Comparison of ENCODE assay signal across 12 cellular contexts in the genomic region with DNA sequence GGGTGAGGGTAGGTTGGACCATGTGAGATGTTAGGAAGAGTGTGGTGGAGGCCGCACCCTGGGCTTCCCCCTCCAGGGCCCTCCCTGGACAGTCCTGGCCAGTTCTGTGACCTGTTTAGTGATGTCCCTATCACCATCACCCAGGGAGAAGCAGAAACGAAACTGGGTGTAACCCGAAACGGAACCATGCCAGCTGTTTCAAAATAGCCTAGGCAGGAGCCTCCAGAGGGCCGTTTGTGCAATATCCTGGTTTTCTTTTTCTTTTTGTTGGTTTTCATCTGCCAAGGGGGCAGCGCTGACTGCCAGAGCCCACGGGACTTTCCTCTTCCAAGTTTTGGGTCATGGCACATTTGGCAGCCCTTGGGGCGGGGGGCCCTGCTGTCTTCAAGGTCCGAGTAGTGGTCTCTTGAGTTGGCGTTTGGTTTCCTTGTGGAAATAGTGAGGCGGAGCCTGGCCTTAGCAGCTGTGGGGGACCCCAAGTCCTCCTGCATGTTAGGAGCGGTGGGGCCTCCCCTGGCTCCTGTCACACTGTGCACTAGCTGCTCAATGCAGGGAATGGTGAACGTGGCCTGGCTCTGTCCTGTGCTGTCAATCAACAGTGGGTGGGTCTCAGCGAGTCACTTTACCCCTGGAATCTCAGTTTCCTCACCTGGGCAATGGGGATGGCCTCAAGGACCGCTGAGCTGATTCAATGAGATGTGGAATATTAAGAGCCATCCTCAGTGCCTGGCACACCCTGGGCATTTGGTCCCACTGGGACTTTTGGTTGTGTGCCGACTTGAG.
A peak's percentile ranks its signal among the peaks of the same experiment; 100 is the strongest.
DNase-seq lines count a peak whose midpoint lies in the region; ATAC-seq and TF ChIP-seq lines count a peak whose summit lies in the region.
"Had no signal": no experiment of that assay in that cellular context is flagged by ENCODE, and none has a peak within 500 bp of the region (broad histone marks: within the 10 kb centered on the region; RNA-seq: fewer than 3 reads in every experiment).

No MANE protein-coding gene starts in this region.

- no peaks in the 10 kb centered on the region for H3K4me1 ChIP-seq in rectal smooth muscle tissue (ENCODE audit: control insufficient read depth, insufficient read depth, low read length)

- H3K27me3 Mint-ChIP-seq in CD14-positive monocyte (ENCODE audit: low read depth in 3 of 3) (no peaks in the 10 kb centered on the region), T-helper 17 cell (peaks cover 3% of the 10 kb centered on the region)
- H3K27me3 Mint-ChIP-seq: stimulated activated naive CD8-positive, alpha-beta T cell treated with anti-CD3 and anti-CD28 coated beads, Interleukin-15, Interleukin-2, amounts not matched to agents 100 ng/mL and 50 ng/mL, for 24 hours had no signal

- DNase-seq in CD14-positive monocyte (ENCODE audit: low spot score) (peak; percentile 94), T-helper 17 cell (no peak), head of caudate nucleus (peak in 26 of 42 donors; percentile 21 to 71 (median 44)), activated T-cell treated with anti-CD3 and anti-CD28 coated beads for 4 hours (no peak), D341Med (ENCODE audit: low spot score) (no peak)
- no peak for DNase-seq in activated CD8-positive, alpha-beta memory T cell treated with anti-CD3 and anti-CD28 coated beads, Interleukin-2, amount 50 U/mL, for 4 hours
- DNase-seq: activated CD4-positive, alpha-beta T cell treated with anti-CD3 and anti-CD28 coated beads, Interleukin-2, amount 50 U/mL, for 48 hours; Calu3; PC-3 had no signal

- TF ChIP-seq CTCF in CD14-positive monocyte (IDR thresholded peaks at IDR 0.05) = no peak

- H3K9me3 ChIP-seq in T-helper 17 cell (ENCODE audit: control insufficient read depth, low read length, poor library complexity, severe bottlenecking) = no peaks in the 10 kb centered on the region

- peaks cover 79 to 95% of the 10 kb centered on the region in 2 donors for H3K36me3 Mint-ChIP-seq in CD14-positive monocyte
- H3K36me3 Mint-ChIP-seq in T-helper 17 cell (ENCODE audit: low read depth) = no peaks in the 10 kb centered on the region

- H3K4me3 ChIP-seq in rectal smooth muscle tissue (ENCODE audit: low read length) = no peak overlapping the region

- no peaks in the 10 kb centered on the region for H3K27me3 ChIP-seq in rectal smooth muscle tissue (ENCODE audit: control insufficient read depth, insufficient read depth, low read length)

- H3K4me1 Mint-ChIP-seq in CD14-positive monocyte (peaks cover 84% of the 10 kb centered on the region), T-helper 17 cell (peaks cover 2% of the 10 kb centered on the region)

- H3K4me3 Mint-ChIP-seq in CD14-positive monocyte (peak overlapping the region; percentile 51 to 83), T-helper 17 cell (no peak overlapping the region)
- H3K4me3 Mint-ChIP-seq: stimulated activated naive CD8-positive, alpha-beta T cell treated with anti-CD3 and anti-CD28 coated beads, Interleukin-15, Interleukin-2, amounts not matched to agents 100 ng/mL and 50 ng/mL, for 24 hours had no signal

- H3K9me3 Mint-ChIP-seq in CD14-positive monocyte = no peaks in the 10 kb centered on the region
- H3K9me3 Mint-ChIP-seq: stimulated activated naive CD8-positive, alpha-beta T cell treated with anti-CD3 and anti-CD28 coated beads, Interleukin-15, Interleukin-2, amounts not matched to agents 100 ng/mL and 50 ng/mL, for 24 hours had no signal

- no peak overlapping the region for H3K9ac ChIP-seq in rectal smooth muscle tissue (ENCODE audit: low read length)

- intact Hi-C loops in CD14-positive monocyte (cut with micrococcal nuclease) (loop anchor here (10.0 kb wide), 1 partner anchor 195 kb away; the partner anchor contains the start of gene RCC2 (in 2 of the 2)), head of caudate nucleus (cut with DNase I) (no loop called here)

- ATAC-seq in T-helper 17 cell = peak; percentile 56
- no peak for ATAC-seq in HG02884 (IDR thresholded peaks at IDR 0.05; ENCODE audit: unreplicated experiment)
- ATAC-seq: PC-3 had no signal

- peak overlapping the region; percentile 26 for H3K27ac ChIP-seq in rectal smooth muscle tissue (ENCODE audit: low read depth, low read length)

- H3K27ac Mint-ChIP-seq in CD14-positive monocyte (peak overlapping the region; percentile 96 to 100 (median 99)), T-helper 17 cell (no peak overlapping the region)
- H3K27ac Mint-ChIP-seq: stimulated activated naive CD8-positive, alpha-beta T cell treated with anti-CD3 and anti-CD28 coated beads, Interleukin-15, Interleukin-2, amounts not matched to agents 100 ng/mL and 50 ng/mL, for 24 hours had no signal

- H3K36me3 ChIP-seq in rectal smooth muscle tissue (ENCODE audit: control insufficient read depth, insufficient read depth, low read length) = peaks cover 29% of the 10 kb centered on the region

Comparison
In these comparisons a context has a peak if more than half of its experiments do, and no peak if none do; other contexts are left out.
1. DNase-seq: peak in CD14-positive monocyte (single experiment) and head of caudate nucleus (26 of 42); none in T-helper 17 cell (0 of 3), activated CD8-positive, alpha-beta memory T cell treated with anti-CD3 and anti-CD28 coated beads, Interleukin-2, amount 50 U/mL, for 4 hours (single experiment), activated T-cell treated with anti-CD3 and anti-CD28 coated beads for 4 hours (single experiment) and D341Med (single experiment).